ENCODE assay signal across 1 cellular context in the genomic region with DNA sequence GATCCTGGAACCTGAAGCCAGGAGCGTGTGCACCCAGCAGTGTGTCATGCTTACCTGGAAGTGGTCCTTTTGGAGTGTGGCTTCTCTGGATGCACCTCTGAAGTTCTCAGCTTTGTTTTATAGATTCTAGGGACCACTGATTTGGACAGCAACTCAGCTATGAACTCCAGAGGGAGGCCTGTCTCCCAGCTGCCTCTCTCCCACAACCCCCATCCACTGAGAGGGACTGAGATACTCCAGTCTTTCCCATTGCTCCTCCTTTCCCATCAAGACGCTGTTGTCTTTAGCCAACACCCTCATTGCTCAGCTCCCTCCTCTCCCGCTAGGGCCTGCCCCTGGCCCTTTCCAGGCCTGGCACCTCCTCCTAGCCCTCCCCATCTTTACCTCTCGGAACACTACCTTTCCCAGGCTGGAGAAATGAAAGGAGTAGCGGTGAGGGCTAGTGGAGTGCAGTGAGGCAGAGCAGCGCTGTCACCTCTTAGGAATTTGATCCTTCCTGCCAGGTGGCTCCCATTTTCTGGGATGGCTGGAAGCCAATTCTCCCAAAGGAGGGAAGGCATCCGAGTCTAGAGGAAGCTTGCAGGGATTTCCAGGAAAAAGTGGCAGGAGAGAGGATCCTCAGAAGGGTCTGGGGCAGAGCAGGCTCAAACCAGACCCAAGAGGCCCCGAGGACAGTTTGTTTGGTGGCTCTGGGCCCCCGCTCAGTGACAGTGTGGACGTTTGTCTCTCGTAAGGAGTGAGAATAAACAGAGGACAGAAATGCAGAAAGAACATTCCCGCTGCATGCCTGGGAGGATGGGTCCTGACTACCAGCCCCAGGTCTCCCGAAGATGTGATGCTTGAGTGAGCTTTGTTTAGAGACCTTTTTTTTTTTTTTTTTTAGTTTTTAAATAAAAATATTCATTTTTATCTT.
TF ChIP-seq lines count a peak whose summit lies in the region.

TSS of gene LRRN4 (minus strand) at position 285 of the 913 bp plus-strand sequence. CDS start 1,261 bp downstream, outside the sequence.

TF ChIP-seq in HEK293, 187 proteins besides CTCF, POLR2A, EP300 and RAD21 (continued from another document and continues in another):
- TF ChIP-seq PRDM2 (tag by site-specific recombination; IDR thresholded peaks at IDR 0.05; ENCODE audit: borderline replicate concordance) (no peak), ZBTB8A (tag by site-specific recombination; IDR thresholded peaks at IDR 0.05) (no peak), ZNF792 (tag by site-specific recombination; IDR thresholded peaks at IDR 0.05) (no peak), WT1 (tag by site-specific recombination; IDR thresholded peaks at IDR 0.05) (peak; percentile 41; the same call in 1 of the 2 replicates), ZBTB17 (tag by site-specific recombination; IDR thresholded peaks at IDR 0.05) (peak; percentile 41; the same call in 1 of the 2 replicates), ZNF214 (tag by site-specific recombination; IDR thresholded peaks at IDR 0.05; ENCODE audit: borderline replicate concordance) (no peak), ZNF23 (tag by site-specific recombination; IDR thresholded peaks at IDR 0.05; ENCODE audit: borderline replicate concordance) (no peak), ZNF658 (tag by site-specific recombination; IDR thresholded peaks at IDR 0.05) (no peak), SP3 (tag by site-specific recombination; IDR thresholded peaks at IDR 0.05) (peak; percentile 23; the same call in 1 of the 2 replicates), ZNF585B (tag by site-specific recombination; IDR thresholded peaks at IDR 0.05) (no peak), ZNF830 (tag by site-specific recombination; IDR thresholded peaks at IDR 0.05; ENCODE audit: low read depth) (no peak), ZNF521 (tag by site-specific recombination; IDR thresholded peaks at IDR 0.05) (no peak), ZSCAN23 (tag by site-specific recombination; IDR thresholded peaks at IDR 0.05) (no peak), YY2 (tag by site-specific recombination; IDR thresholded peaks at IDR 0.05) (no peak), ZNF2 (tag by site-specific recombination; IDR thresholded peaks at IDR 0.05) (no peak), ZNF394 (tag by site-specific recombination; IDR thresholded peaks at IDR 0.05; ENCODE audit: borderline replicate concordance) (peak; percentile 94), ZNF426 (tag by site-specific recombination; IDR thresholded peaks at IDR 0.05) (no peak), PRDM1 (tag by site-specific recombination; IDR thresholded peaks at IDR 0.05) (0 out of 2 replicates have a peak, but pooled peaks have one; percentile 46), ZNF169 (tag by site-specific recombination; IDR thresholded peaks at IDR 0.05) (no peak), PRDM10 (tag by site-specific recombination; IDR thresholded peaks at IDR 0.05) (peak; percentile 70), ZNF366 (tag by site-specific recombination; conservative IDR thresholded peaks at IDR 0.05) (0 out of 2 replicates have a peak, but pooled peaks have one; percentile 27), ZFP3 (tag by site-specific recombination; IDR thresholded peaks at IDR 0.05; ENCODE audit: low read depth) (no peak), ZBTB11 (tag by site-specific recombination; conservative IDR thresholded peaks at IDR 0.05; ENCODE audit: low read depth) (no peak)
- TF ChIP-seq, protein P1, sequence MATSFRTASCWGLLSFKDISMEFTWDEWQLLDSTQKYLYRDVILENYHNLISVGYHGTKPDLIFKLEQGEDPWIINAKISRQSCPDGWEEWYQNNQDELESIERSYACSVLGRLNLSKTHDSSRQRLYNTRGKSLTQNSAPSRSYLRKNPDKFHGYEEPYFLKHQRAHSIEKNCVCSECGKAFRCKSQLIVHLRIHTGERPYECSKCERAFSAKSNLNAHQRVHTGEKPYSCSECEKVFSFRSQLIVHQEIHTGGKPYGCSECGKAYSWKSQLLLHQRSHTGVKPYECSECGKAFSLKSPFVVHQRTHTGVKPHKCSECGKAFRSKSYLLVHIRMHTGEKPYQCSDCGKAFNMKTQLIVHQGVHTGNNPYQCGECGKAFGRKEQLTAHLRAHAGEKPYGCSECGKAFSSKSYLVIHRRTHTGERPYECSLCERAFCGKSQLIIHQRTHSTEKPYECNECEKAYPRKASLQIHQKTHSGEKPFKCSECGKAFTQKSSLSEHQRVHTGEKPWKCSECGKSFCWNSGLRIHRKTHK (tag by site-specific recombination; IDR thresholded peaks at IDR 0.05): no peak
- TF ChIP-seq, protein P2, sequence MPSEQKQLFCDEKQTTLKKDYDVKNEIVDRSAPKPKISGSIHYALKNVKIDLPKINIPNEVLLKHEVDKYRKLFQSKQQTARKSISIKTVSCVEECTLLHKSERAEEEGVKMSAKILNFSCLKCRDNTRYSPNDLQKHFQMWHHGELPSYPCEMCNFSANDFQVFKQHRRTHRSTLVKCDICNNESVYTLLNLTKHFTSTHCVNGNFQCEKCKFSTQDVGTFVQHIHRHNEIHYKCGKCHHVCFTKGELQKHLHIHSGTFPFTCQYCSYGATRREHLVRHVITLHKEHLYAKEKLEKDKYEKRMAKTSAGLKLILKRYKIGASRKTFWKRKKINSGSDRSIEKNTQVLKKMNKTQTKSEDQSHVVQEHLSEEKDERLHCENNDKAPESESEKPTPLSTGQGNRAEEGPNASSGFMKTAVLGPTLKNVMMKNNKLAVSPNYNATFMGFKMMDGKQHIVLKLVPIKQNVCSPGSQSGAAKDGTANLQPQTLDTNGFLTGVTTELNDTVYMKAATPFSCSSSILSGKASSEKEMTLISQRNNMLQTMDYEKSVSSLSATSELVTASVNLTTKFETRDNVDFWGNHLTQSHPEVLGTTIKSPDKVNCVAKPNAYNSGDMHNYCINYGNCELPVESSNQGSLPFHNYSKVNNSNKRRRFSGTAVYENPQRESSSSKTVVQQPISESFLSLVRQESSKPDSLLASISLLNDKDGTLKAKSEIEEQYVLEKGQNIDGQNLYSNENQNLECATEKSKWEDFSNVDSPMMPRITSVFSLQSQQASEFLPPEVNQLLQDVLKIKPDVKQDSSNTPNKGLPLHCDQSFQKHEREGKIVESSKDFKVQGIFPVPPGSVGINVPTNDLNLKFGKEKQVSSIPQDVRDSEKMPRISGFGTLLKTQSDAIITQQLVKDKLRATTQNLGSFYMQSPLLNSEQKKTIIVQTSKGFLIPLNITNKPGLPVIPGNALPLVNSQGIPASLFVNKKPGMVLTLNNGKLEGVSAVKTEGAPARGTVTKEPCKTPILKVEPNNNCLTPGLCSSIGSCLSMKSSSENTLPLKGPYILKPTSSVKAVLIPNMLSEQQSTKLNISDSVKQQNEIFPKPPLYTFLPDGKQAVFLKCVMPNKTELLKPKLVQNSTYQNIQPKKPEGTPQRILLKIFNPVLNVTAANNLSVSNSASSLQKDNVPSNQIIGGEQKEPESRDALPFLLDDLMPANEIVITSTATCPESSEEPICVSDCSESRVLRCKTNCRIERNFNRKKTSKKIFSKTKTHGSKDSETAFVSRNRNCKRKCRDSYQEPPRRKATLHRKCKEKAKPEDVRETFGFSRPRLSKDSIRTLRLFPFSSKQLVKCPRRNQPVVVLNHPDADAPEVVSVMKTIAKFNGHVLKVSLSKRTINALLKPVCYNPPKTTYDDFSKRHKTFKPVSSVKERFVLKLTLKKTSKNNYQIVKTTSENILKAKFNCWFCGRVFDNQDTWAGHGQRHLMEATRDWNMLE (tag by site-specific recombination; conservative IDR thresholded peaks at IDR 0.05; ENCODE audit: low read depth): no peak
- TF ChIP-seq, protein P3, sequence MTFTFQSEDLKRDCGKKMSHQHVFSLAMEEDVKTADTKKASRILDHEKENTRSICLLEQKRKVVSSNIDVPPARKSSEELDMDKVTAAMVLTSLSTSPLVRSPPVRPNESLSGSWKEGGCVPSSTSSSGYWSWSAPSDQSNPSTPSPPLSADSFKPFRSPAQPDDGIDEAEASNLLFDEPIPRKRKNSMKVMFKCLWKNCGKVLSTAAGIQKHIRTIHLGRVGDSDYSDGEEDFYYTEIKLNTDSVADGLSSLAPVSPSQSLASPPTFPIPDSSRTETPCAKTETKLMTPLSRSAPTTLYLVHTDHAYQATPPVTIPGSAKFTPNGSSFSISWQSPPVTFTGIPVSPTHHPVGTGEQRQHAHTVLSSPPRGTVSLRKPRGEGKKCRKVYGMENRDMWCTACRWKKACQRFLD (tag by site-specific recombination; IDR thresholded peaks at IDR 0.05): no peak
- TF ChIP-seq, protein P4, sequence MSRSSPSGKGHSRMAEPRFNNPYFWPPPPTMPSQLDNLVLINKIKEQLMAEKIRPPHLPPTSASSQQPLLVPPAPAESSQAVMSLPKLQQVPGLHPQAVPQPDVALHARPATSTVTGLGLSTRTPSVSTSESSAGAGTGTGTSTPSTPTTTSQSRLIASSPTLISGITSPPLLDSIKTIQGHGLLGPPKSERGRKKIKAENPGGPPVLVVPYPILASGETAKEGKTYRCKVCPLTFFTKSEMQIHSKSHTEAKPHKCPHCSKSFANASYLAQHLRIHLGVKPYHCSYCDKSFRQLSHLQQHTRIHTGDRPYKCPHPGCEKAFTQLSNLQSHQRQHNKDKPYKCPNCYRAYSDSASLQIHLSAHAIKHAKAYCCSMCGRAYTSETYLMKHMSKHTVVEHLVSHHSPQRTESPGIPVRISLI (tag by site-specific recombination; IDR thresholded peaks at IDR 0.05): no peak
